ENCODE assay signal across 8 cellular contexts in the genomic region with DNA sequence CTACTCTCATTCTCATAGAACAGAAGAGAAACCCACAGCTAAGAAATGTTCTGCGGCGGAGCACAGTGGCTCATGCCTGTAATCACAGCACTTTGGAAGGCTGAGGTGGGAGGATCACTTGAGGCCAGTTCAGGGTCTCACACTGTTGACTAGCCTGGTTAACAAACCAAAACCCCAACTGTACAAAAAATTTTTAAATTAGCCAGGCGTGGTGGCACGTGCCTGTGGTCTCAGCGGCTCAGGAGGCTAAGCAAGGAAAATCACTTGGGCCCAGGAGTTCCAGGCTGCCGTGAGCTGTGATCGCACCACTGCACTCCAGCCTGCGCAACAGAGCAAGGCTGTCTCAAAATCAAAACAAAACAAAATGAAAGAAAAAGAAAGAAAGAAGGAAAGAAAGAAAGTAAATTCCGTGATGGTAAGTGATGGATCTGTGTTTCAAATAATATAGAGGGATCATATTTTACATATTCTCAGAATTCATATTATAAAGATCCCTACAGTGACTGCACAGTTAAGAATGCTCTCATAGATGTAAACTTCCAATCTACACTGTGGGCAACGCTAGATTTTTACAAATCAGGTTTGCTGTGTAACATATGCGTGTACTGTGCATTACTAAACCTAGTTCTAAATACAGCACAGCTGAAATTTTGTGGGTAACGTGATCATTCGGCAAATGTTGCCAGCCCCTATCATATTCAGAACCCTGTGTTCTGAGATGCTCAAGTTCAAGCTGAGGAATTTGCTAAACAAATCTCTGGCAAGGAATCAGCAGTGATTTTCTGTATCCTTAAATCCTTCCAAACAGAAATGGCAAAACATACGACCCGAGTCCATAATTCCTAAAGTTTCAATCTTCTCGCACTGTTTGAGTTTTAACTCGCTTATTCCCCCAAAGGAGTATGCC. TPM values are rescaled to one million over a fixed set of nuclear protein-coding genes. Genes with fewer than 3 reads are reported as not detected.
A peak's percentile ranks its signal among the peaks of the same experiment; 100 is the strongest.
DNase-seq lines count a peak whose midpoint lies in the region; ATAC-seq and TF ChIP-seq lines count a peak whose summit lies in the region.

No MANE protein-coding gene starts in this region.

- H3K4me3 ChIP-seq in GM12865 (ENCODE audit: low read depth, low read length) (peak overlapping the region; percentile 86), mammary epithelial cell (replicated peaks in 1 of 3; ENCODE audit: insufficient read depth in 1 of 3, low read depth in 2 of 3, low read length in 3 of 3) (peak overlapping the region; percentile 44 to 79 (median 58)), muscle layer of colon (ENCODE audit: low read depth in 1 of 2, low read length in 2 of 2) (peak overlapping the region; percentile 58 to 81)

- no TSS peak for BruUV-seq in mammary epithelial cell (replicated peaks; lab: Mats Ljungman, UMichigan)

- H2AFZ ChIP-seq in mammary epithelial cell (ENCODE audit: low read depth, low read length) = peak overlapping the region; percentile 99

- WGBS in mammary epithelial cell (ENCODE audit: low coverage, missing lambda C conversion rate) = 62% methylated on average over 17 of the region's 17 CpGs

- no peaks in the 10 kb centered on the region for H4K20me1 ChIP-seq in mammary epithelial cell (ENCODE audit: insufficient read depth, low read length)

- dilution Hi-C loops in mammary epithelial cell (cut with HindIII; ENCODE audit: low sequenced_read_pairs) = no loop called here

- intact Hi-C loops in mammary epithelial cell (cut with micrococcal nuclease) = no loop called here

- peak; percentile 27 for ATAC-seq in HG03354 (IDR thresholded peaks at IDR 0.05; ENCODE audit: poor library complexity, severe bottlenecking, unreplicated experiment)

- H3K4me1 ChIP-seq in mammary epithelial cell (ENCODE audit: insufficient read depth, low read length) = peaks cover 26% of the 10 kb centered on the region
- H3K4me1 ChIP-seq in muscle layer of colon (ENCODE audit: insufficient read depth, low read length) = peaks cover 30% of the 10 kb centered on the region

- no peak for TF ChIP-seq CTCF in GM12865 (IDR thresholded peaks at IDR 0.05; ENCODE audit: insufficient read depth, low read depth, low read length, missing control alignments)
- no peak for TF ChIP-seq CTCF in mammary epithelial cell (conservative IDR thresholded peaks at IDR 0.05 in 1 of 2, IDR thresholded peaks at IDR 0.05 in 1 of 2; ENCODE audit: extremely low read depth in 1 of 2, insufficient read depth in 1 of 2, low read depth in 1 of 2, low read length in 2 of 2)

- H3K36me3 ChIP-seq in mammary epithelial cell (ENCODE audit: insufficient read depth, low read length) (peaks cover 1% of the 10 kb centered on the region), muscle layer of colon (ENCODE audit: insufficient read depth, low read length) (no peaks in the 10 kb centered on the region)

- H3K9ac ChIP-seq in mammary epithelial cell (ENCODE audit: insufficient read depth, low read length) = peak overlapping the region; percentile 59
- H3K9ac ChIP-seq in muscle layer of colon (ENCODE audit: low read length) = peak overlapping the region; percentile 28

- CTCF ChIA-PET in mammary epithelial cell (lab: Charles Lee; ENCODE audit: low non-redundant PET) = no interaction called here

- H3K9me3 ChIP-seq in mammary epithelial cell (replicated peaks; ENCODE audit: insufficient read depth, low read length) = no peaks in the 10 kb centered on the region
- H3K9me3 ChIP-seq in muscle layer of colon (ENCODE audit: low read length) = no peaks in the 10 kb centered on the region

- H3K27ac ChIP-seq in mammary epithelial cell (ENCODE audit: insufficient read depth, low read depth, low read length) = no peak overlapping the region
- H3K27ac ChIP-seq in muscle layer of colon (ENCODE audit: low read depth, low read length) = peak overlapping the region; percentile 73

- DNase-seq in GM12865 (ENCODE audit: low read depth) = peak; percentile 77
- no peak for DNase-seq in mammary epithelial cell
- no peak for DNase-seq in SKM-1 treated with dmso at 0.1 percent for 144 hours (lab: John Stamatoyannopoulos, UW; ENCODE audit: unreplicated experiment)
- no peak for DNase-seq in NCI-H774 (lab: John Stamatoyannopoulos, UW)
- no peak for DNase-seq in OCI-M2 (lab: John Stamatoyannopoulos, UW; ENCODE audit: unreplicated experiment)
- no peak for DNase-seq in NCI-H187 treated with DMSO at 0.1 percent for 48 hours (lab: John Stamatoyannopoulos, UW)

- H3K27me3 ChIP-seq in mammary epithelial cell (ENCODE audit: insufficient read depth, low read length) (no peaks in the 10 kb centered on the region), muscle layer of colon (ENCODE audit: control insufficient read depth in 1 of 2, insufficient read depth in 2 of 2, low read length in 2 of 2) (no peaks in the 10 kb centered on the region)

- in situ Hi-C loops in mammary epithelial cell (cut with MboI; ENCODE audit: low sequenced_read_pairs in 2 of 2) = no loop called here

- peaks cover 35% of the 10 kb centered on the region for H3K79me2 ChIP-seq in mammary epithelial cell (ENCODE audit: insufficient read depth, low read length)

- H3K4me2 ChIP-seq in mammary epithelial cell (ENCODE audit: insufficient read depth, low read depth, low read length) = peak overlapping the region; percentile 97

RNA-seq across cellular contexts. Expression of gene RAB12, which starts 1.2 kb away (rescaled TPM):
- total RNA-seq in mammary epithelial cell = 10 to 100 TPM; 36.1 to 47.8 TPM
- polyA plus RNA-seq in mammary epithelial cell = 10.3 TPM
- 20.0 TPM for polyA minus RNA-seq in mammary epithelial cell
